Comparison of ENCODE assay signal across 8 cellular contexts in the genomic region with DNA sequence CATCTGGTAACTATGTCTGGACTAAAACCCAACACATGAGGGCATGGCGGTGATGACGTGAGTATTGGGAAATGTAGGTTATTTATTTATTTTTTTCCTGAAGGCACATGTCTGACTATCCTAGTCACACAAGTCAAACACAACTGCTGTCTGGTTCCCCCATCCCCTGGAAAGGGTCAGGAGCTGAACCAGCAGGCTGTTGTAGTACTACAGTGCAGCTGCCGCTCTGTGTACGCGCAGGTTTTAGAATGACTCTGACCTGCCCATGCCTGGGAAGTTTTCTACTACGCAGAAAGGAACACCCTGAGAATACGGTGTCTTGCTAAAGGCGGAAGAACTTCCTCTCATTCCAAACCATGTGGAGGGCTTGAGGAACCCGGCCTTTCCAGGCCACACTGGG. TPM values are rescaled to one million over a fixed set of nuclear protein-coding genes. Genes with fewer than 3 reads are reported as not detected.
DNase-seq lines count a peak whose midpoint lies in the region; ATAC-seq and TF ChIP-seq lines count a peak whose summit lies in the region.

No MANE protein-coding gene starts in this region.

- DNase-seq in AG08395 (ENCODE audit: low spot score) (peak; percentile 63), NCI-H446 treated with DMSO at 0.1 percent for 48 hours (lab: John Stamatoyannopoulos, UW) (peak; percentile 16), erythroblast (lab: John Stamatoyannopoulos, UW) (peak; percentile 64 to 76), tibial artery (peak in 1 of 2 donors; percentile 47)
- peak; percentile 35 to 37 for DNase-seq in activated CD4-positive, alpha-beta T cell treated with anti-CD3 and anti-CD28 coated beads, Interleukin-2, amount 50 U/mL, for 4 hours
- DNase-seq in naive thymus-derived CD8-positive, alpha-beta T cell: peak in 5 of 10 donors; percentile 8 to 42 (median 21)

- no peaks in the 10 kb centered on the region for H3K27me3 ChIP-seq in tibial artery

- no peaks in the 10 kb centered on the region for H3K9me3 Mint-ChIP-seq in naive thymus-derived CD8-positive, alpha-beta T cell

- H3K4me3 Mint-ChIP-seq in naive thymus-derived CD8-positive, alpha-beta T cell: peak overlapping the region; percentile 81 to 93 (median 88)

- H3K27me3 Mint-ChIP-seq in naive thymus-derived CD8-positive, alpha-beta T cell: peaks cover 0 to 2% (median 0%) of the 10 kb centered on the region in 5 donors

- no peak for TF ChIP-seq POLR2A in erythroblast (IDR thresholded peaks at IDR 0.05; ENCODE audit: low read length)

- no peaks in the 10 kb centered on the region for H3K36me3 ChIP-seq in tibial artery

- POLR2A ChIA-PET in naive thymus-derived CD8-positive, alpha-beta T cell (lab: Charles Lee): interaction anchor here (0.6 to 1.3 kb wide), 2 partner anchors 8 to 1247 kb away, joined by 3 to 4 read pairs; no protein-coding TSS in a partner anchor

- intact Hi-C loops in tibial artery (cut with DNase I; ENCODE audit: low total_unique reads): no loop called here

- no peak for TF ChIP-seq CTCF in tibial artery (IDR thresholded peaks at IDR 0.05)

- H3K4me1 Mint-ChIP-seq in naive thymus-derived CD8-positive, alpha-beta T cell: peaks cover 27 to 57% (median 47%) of the 10 kb centered on the region in 4 donors

- peak overlapping the region; percentile 72 to 97 for H3K4me3 ChIP-seq in tibial artery

- peak overlapping the region; percentile 3 to 96 (median 91) for H3K27ac Mint-ChIP-seq in naive thymus-derived CD8-positive, alpha-beta T cell

- peak overlapping the region; percentile 93 to 98 for H3K27ac ChIP-seq in tibial artery

- peaks cover 0 to 27% (median 18%) of the 10 kb centered on the region in 4 donors for H3K4me1 ChIP-seq in tibial artery

- no peaks in the 10 kb centered on the region for H3K9me3 ChIP-seq in tibial artery

- H3K36me3 Mint-ChIP-seq in naive thymus-derived CD8-positive, alpha-beta T cell: no peaks in the 10 kb centered on the region

- ATAC-seq in GM18519 (IDR thresholded peaks at IDR 0.05; ENCODE audit: low FRiP score, unreplicated experiment) (peak; percentile 19), HG03025 (IDR thresholded peaks at IDR 0.05; ENCODE audit: low FRiP score, unreplicated experiment) (peak; percentile 40)
- peak; percentile 6 to 17 for ATAC-seq in naive thymus-derived CD8-positive, alpha-beta T cell

RNA-seq across cellular contexts. Expression of a gene that starts 1.2 kb away (rescaled TPM):
- total RNA-seq in naive thymus-derived CD8-positive, alpha-beta T cell: 10 to 100 TPM; 41.6 to 51.1 TPM
- 1 to 10 TPM; 2.0 to 5.3 (median 2.9) TPM for polyA plus RNA-seq in naive thymus-derived CD8-positive, alpha-beta T cell
